Comparison of ENCODE assay signal across 29 cellular contexts in genomic region chr1:236060286-236060685, GRCh38.
"Had no signal": no experiment of that assay in that cellular context is flagged by ENCODE, and none has a peak within 500 bp of the region (broad histone marks: within the 10 kb centered on the region; RNA-seq: fewer than 3 reads in every experiment).

No MANE protein-coding gene starts in this region.

- H3K4me3 ChIP-seq: MG63, SJCRH30 had no signal

- H3K9ac ChIP-seq: KMS-11, SK-N-SH had no signal

- H3K27ac Mint-ChIP-seq: activated CD4-positive, alpha-beta memory T cell treated with anti-CD3 and anti-CD28 coated beads, Interleukin-2, amount 10 ng/mL, durations not matched to agents 7 days and 5 days; activated CD4-positive, alpha-beta T cell treated with anti-CD3 and anti-CD28 coated beads for 36 hours; activated naive CD4-positive, alpha-beta T cell treated with anti-CD3 and anti-CD28 coated beads for 36 hours; activated naive CD8-positive, alpha-beta T cell; activated T-helper 17 cell treated with anti-CD3 and anti-CD28 coated beads, Interleukin-2, amount 50 U/mL, for 72 hours; brain had no signal

- H3K27ac ChIP-seq: KMS-11, SJCRH30, VCaP had no signal

- H3K36me3 ChIP-seq: MG63, SJCRH30 had no signal

- H3K4me3 Mint-ChIP-seq: activated CD4-positive, alpha-beta memory T cell treated with anti-CD3 and anti-CD28 coated beads, Interleukin-2, amount 10 ng/mL, durations not matched to agents 7 days and 5 days; activated CD4-positive, alpha-beta T cell treated with anti-CD3 and anti-CD28 coated beads for 36 hours; activated naive CD4-positive, alpha-beta T cell treated with anti-CD3 and anti-CD28 coated beads for 36 hours; activated naive CD8-positive, alpha-beta T cell; activated T-helper 17 cell treated with anti-CD3 and anti-CD28 coated beads, Interleukin-2, amount 50 U/mL, for 72 hours had no signal

- ATAC-seq: activated CD4-positive, alpha-beta T cell treated with anti-CD3 and anti-CD28 coated beads for 36 hours; activated T-helper 17 cell treated with anti-CD3 and anti-CD28 coated beads, Interleukin-2, amount 50 U/mL, for 72 hours; Panc1; Right ventricle myocardium inferior had no signal

- DNase-seq: activated CD4-positive, alpha-beta memory T cell treated with anti-CD3 and anti-CD28 coated beads, Interleukin-2, amount 10 ng/mL, durations not matched to agents 7 days and 5 days; activated CD4-positive, alpha-beta T cell treated with anti-CD3 and anti-CD28 coated beads for 36 hours; activated CD4-positive, alpha-beta T cell treated with anti-CD3 and anti-CD28 coated beads, Interleukin-2, amount 50 U/mL, for 1 hour; activated gamma-delta T cell; activated naive CD4-positive, alpha-beta T cell treated with anti-CD3 and anti-CD28 coated beads for 36 hours; activated T-cell treated with anti-CD3 and anti-CD28 coated beads for 4 hours; activated T-cell treated with anti-CD3 and anti-CD28 coated beads, Interleukin-2, amount 50 U/mL, for 48 hours; amygdala; MG63; MV-4-11; NCI-H1092 treated with DMSO at 0.1 percent for 48 hours; NCI-H1417 treated with DMSO at 0.1 percent for 48 hours; NCI-H1694; NCI-H2029 treated with DMSO at 0.1 percent for 48 hours; NCI-H510A treated with DMSO at 0.1 percent for 48 hours; NCI-H69; NK-92 treated with Interleukin-12 subunit alpha and Interleukin-12 subunit beta, amount 100 ng/mL, for 24 hours; OCI-M1; RPMI8226; SJCRH30; SK-N-SH; T-helper 1 cell had no signal

- H3K36me3 Mint-ChIP-seq: activated naive CD8-positive, alpha-beta T cell had no signal

- H3K9me3 ChIP-seq: MG63, SJCRH30, SK-N-SH had no signal

- H3K27me3 ChIP-seq: MG63, SJCRH30 had no signal

- H3K4me2 ChIP-seq: KMS-11, SK-N-SH had no signal

- H3K9me3 Mint-ChIP-seq: activated CD4-positive, alpha-beta memory T cell treated with anti-CD3 and anti-CD28 coated beads, Interleukin-2, amount 10 ng/mL, durations not matched to agents 7 days and 5 days; activated naive CD4-positive, alpha-beta T cell treated with anti-CD3 and anti-CD28 coated beads for 36 hours; activated T-helper 17 cell treated with anti-CD3 and anti-CD28 coated beads, Interleukin-2, amount 50 U/mL, for 72 hours had no signal
